Comparison of ENCODE assay signal across 26 cellular contexts in the genomic region with DNA sequence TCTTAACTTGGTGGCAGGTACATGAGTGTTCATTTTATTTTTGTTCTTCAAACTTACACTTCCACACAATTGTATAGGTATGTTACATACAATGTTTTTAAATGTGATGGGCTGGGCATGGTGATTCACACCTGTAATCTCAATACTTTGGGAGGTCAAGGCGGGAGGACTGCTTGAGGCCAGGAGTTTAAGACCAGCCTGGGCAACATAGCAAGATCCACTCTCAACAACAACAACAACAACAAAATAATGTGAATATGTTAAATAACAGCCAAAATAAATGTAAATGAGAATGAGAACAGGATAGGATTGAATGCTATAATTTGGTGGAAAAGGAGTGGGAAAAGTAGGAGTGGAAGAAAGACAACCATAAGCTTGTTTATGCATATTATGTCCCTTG. TPM values are rescaled to one million over a fixed set of nuclear protein-coding genes. Genes with fewer than 3 reads are reported as not detected.
A peak's percentile ranks its signal among the peaks of the same experiment; 100 is the strongest.
DNase-seq lines count a peak whose midpoint lies in the region; ATAC-seq, FAIRE-seq and TF ChIP-seq lines count a peak whose summit lies in the region.
"Had no signal": no experiment of that assay in that cellular context is flagged by ENCODE, and none has a peak within 500 bp of the region (broad histone marks: within the 10 kb centered on the region; RNA-seq: fewer than 3 reads in every experiment).

No MANE protein-coding gene starts in this region.

- DNase-seq in HepG2 (ENCODE audit: low spot score), result no peak
- no peak for DNase-seq in right lobe of liver
- no peak for DNase-seq in activated naive CD8-positive, alpha-beta T cell treated with anti-CD3 and anti-CD28 coated beads, Interleukin-2, amount 50 U/mL, for 24 hours
- DNase-seq in osteocyte (ENCODE audit: extremely low spot score, unreplicated experiment), result peak; percentile 6
- DNase-seq in NCI-H1105 treated with DMSO at 0.1 percent for 48 hours (lab: John Stamatoyannopoulos, UW), result no peak
- DNase-seq in SK-N-SH, result no peak
- DNase-seq: activated CD4-positive, CD25-positive, alpha-beta regulatory T cell treated with anti-CD3 and anti-CD28 coated beads, Interleukin-2, amount 50 U/mL, for 72 hours; activated CD8-positive, alpha-beta memory T cell treated with anti-CD3 and anti-CD28 coated beads, Interleukin-2, amount 50 U/mL, for 4 hours; activated naive CD4-positive, alpha-beta T cell treated with anti-CD3 and anti-CD28 coated beads, Interleukin-2, amount 50 U/mL, for 16 hours; GF-D8; H7; left ventricle myocardium superior; NCI-H1417; NCI-H524; stimulated activated CD4-positive, alpha-beta T cell treated with anti-CD3 and anti-CD28 coated beads, Interleukin-1b, Interleukin-23, amount 100 ng/mL, for 48 hours had no signal

- H3F3A ChIP-seq in OCI-LY1 (ENCODE audit: insufficient read depth, low read length) (peaks cover 3% of the 10 kb centered on the region; the same call in 1 of the 2 replicates), SK-N-SH (replicated peaks; ENCODE audit: insufficient read depth) (peaks cover 7% of the 10 kb centered on the region)

- TF ChIP-seq EP300 in HepG2 (IDR thresholded peaks at IDR 0.05; ENCODE audit: low read depth in 2 of 2, low read length in 2 of 2), result no peak
- no peak for TF ChIP-seq EP300 in HepG2 (CRISPR knock-in tag; IDR thresholded peaks at IDR 0.05; ENCODE audit: borderline replicate concordance)
- TF ChIP-seq EP300 in SK-N-SH (IDR thresholded peaks at IDR 0.05; ENCODE audit: borderline replicate concordance in 1 of 2, low read depth in 1 of 2, low read length in 1 of 2), result no peak

- H3K36me3 ChIP-seq in HepG2 (replicated peaks in 1 of 2; ENCODE audit: control insufficient read depth in 1 of 2, insufficient read depth in 2 of 2, low read length in 2 of 2) (no peaks in the 10 kb centered on the region), right lobe of liver (no peaks in the 10 kb centered on the region), OCI-LY1 (ENCODE audit: insufficient read depth, low read length) (peaks cover 12% of the 10 kb centered on the region), SK-N-SH (replicated peaks in 1 of 2; ENCODE audit: control insufficient read depth in 1 of 2, insufficient read depth in 2 of 2, low read length in 1 of 2) (no peaks in the 10 kb centered on the region)
- H3K36me3 ChIP-seq: neutrophil, thoracic aorta had no signal

- peaks cover 37% of the 10 kb centered on the region for H3K79me2 ChIP-seq in HepG2 (ENCODE audit: insufficient read depth, low read length)
- peaks cover 8% of the 10 kb centered on the region; the same call in 1 of the 2 replicates for H3K79me2 ChIP-seq in OCI-LY1 (ENCODE audit: insufficient read depth, low read length)
- peaks cover 18% of the 10 kb centered on the region; the same call in 1 of the 2 replicates for H3K79me2 ChIP-seq in SK-N-SH (ENCODE audit: insufficient read depth)

- H3K4me3 ChIP-seq in HepG2 (replicated peaks in 1 of 3; ENCODE audit: insufficient read depth in 1 of 3, low read depth in 2 of 3, low read length in 3 of 3) (no peak overlapping the region), right lobe of liver (no peak overlapping the region), OCI-LY1 (ENCODE audit: low read depth, low read length, poor library complexity, severe bottlenecking) (no peak overlapping the region), SK-N-SH (ENCODE audit: low read depth in 2 of 2, low read length in 1 of 2) (no peak overlapping the region)
- H3K4me3 ChIP-seq: hepatocyte, skin epidermis, thoracic aorta had no signal

- H3K9me2 ChIP-seq in OCI-LY1 (ENCODE audit: low read depth, low read length) (no peaks in the 10 kb centered on the region), SK-N-SH (no peaks in the 10 kb centered on the region)

- H3K4me2 ChIP-seq in HepG2 (ENCODE audit: low read depth, low read length), result no peak overlapping the region
- peak overlapping the region; percentile 55 for H3K4me2 ChIP-seq in OCI-LY1 (ENCODE audit: low read length)
- H3K4me2 ChIP-seq in SK-N-SH, result no peak overlapping the region
- H3K4me2 ChIP-seq: hepatocyte had no signal

- FAIRE-seq in HepG2 (lab: Jason Lieb, UNC), result no peak
- FAIRE-seq: frontal cortex, islet of Langerhans had no signal

- H2AFZ ChIP-seq in HepG2 (ENCODE audit: low read length) (no peak overlapping the region), OCI-LY1 (ENCODE audit: low read length) (no peak overlapping the region), SK-N-SH (ENCODE audit: low read depth) (no peak overlapping the region)
- H2AFZ ChIP-seq: hepatocyte had no signal

- H3K27me3 ChIP-seq in HepG2 (ENCODE audit: control insufficient read depth in 1 of 2, insufficient read depth in 2 of 2, low read length in 2 of 2), result no peaks in the 10 kb centered on the region; a peak in 1 of 5 replicates
- H3K27me3 ChIP-seq in right lobe of liver, result no peaks in the 10 kb centered on the region
- no peaks in the 10 kb centered on the region for H3K27me3 ChIP-seq in OCI-LY1 (ENCODE audit: insufficient read depth, low read length)
- no peaks in the 10 kb centered on the region for H3K27me3 ChIP-seq in SK-N-SH (ENCODE audit: insufficient read depth)
- H3K27me3 ChIP-seq: hepatocyte, neutrophil had no signal

- BruUV-seq in HepG2 (replicated peaks; lab: Mats Ljungman, UMichigan), result no TSS peak

- intact Hi-C loops in HepG2 (cut with micrococcal nuclease; ENCODE audit: unreplicated experiment), result loop anchor here (2.0 kb wide), 2 partner anchors 23 to 31 kb away; no protein-coding TSS in a partner anchor
- intact Hi-C loops in right lobe of liver (cut with DNase I), result no loop called here

- TF ChIP-seq POLR2A in HepG2 (IDR thresholded peaks at IDR 0.05; ENCODE audit: insufficient read depth in 1 of 2, low read depth in 2 of 2, low read length in 2 of 2) (no peak), right lobe of liver (IDR thresholded peaks at IDR 0.05) (no peak)

- in situ Hi-C loops in HepG2 (cut with HindIII; ENCODE audit: extremely low pct_ligation_motif_present, low pct_unique_long_range_greater_than_20kb), result loop anchor here (5.0 kb wide), 1 partner anchor 46 kb away; a partner anchor contains a TSS

- H3K9me3 Mint-ChIP-seq in activated naive CD8-positive, alpha-beta T cell treated with anti-CD3 and anti-CD28 coated beads, Interleukin-2, amount 50 U/mL, for 24 hours, result no peaks in the 10 kb centered on the region
- H3K9me3 Mint-ChIP-seq in osteocyte (ENCODE audit: unreplicated experiment), result no peaks in the 10 kb centered on the region
- H3K9me3 Mint-ChIP-seq: stimulated activated effector memory CD8-positive, alpha-beta T cell treated with anti-CD3 and anti-CD28 coated beads, Interleukin-12 subunit alpha, Interleukin-12 subunit beta, amount 100 ng/mL, for 72 hours had no signal

- H3K36me3 Mint-ChIP-seq in activated naive CD8-positive, alpha-beta T cell treated with anti-CD3 and anti-CD28 coated beads, Interleukin-2, amount 50 U/mL, for 24 hours (ENCODE audit: low read depth), result peaks cover 40% of the 10 kb centered on the region
- H3K36me3 Mint-ChIP-seq in osteocyte (ENCODE audit: unreplicated experiment), result no peaks in the 10 kb centered on the region

- H3K27ac ChIP-seq in HepG2 (ENCODE audit: extremely low read length, insufficient read depth, low read length) (peak overlapping the region; percentile 40), right lobe of liver (no peak overlapping the region), OCI-LY1 (ENCODE audit: low read depth, low read length, poor library complexity, severe bottlenecking) (peak overlapping the region; percentile 67), SK-N-SH (ENCODE audit: low read depth in 2 of 2, low read length in 1 of 2) (no peak overlapping the region)
- H3K27ac ChIP-seq: hepatocyte, neutrophil, skin epidermis, thoracic aorta had no signal

- H3K9ac ChIP-seq in HepG2 (ENCODE audit: insufficient read depth, low read depth, low read length), result no peak overlapping the region
- H3K9ac ChIP-seq in OCI-LY1 (ENCODE audit: low read length), result no peak overlapping the region
- no peak overlapping the region for H3K9ac ChIP-seq in SK-N-SH

- peak overlapping the region; percentile 24 for H3K4me3 Mint-ChIP-seq in activated naive CD8-positive, alpha-beta T cell treated with anti-CD3 and anti-CD28 coated beads, Interleukin-2, amount 50 U/mL, for 24 hours
- no peak overlapping the region for H3K4me3 Mint-ChIP-seq in osteocyte (ENCODE audit: unreplicated experiment)
- H3K4me3 Mint-ChIP-seq: stimulated activated effector memory CD8-positive, alpha-beta T cell treated with anti-CD3 and anti-CD28 coated beads, Interleukin-12 subunit alpha, Interleukin-12 subunit beta, amount 100 ng/mL, for 72 hours had no signal

- TF ChIP-seq RAD21 in HepG2 (CRISPR knock-in tag; IDR thresholded peaks at IDR 0.05), result no peak
- TF ChIP-seq RAD21 in SK-N-SH (IDR thresholded peaks at IDR 0.05; ENCODE audit: low read length), result no peak

- POLR2A ChIA-PET in HepG2 (lab: Yijun Ruan, JAX), result interaction anchor here (0.9 to 2.4 kb wide), 2 partner anchors 47 to 50 kb away, joined by 4 to 8 read pairs; no protein-coding TSS in a partner anchor
- POLR2A ChIA-PET in SK-N-SH (lab: Yijun Ruan, JAX), result no interaction called here

- H3K4me1 ChIP-seq in HepG2 (ENCODE audit: insufficient read depth, low read length) (peaks cover 76% of the 10 kb centered on the region), right lobe of liver (peaks cover 0 to 14% (median 5%) of the 10 kb centered on the region in 4 donors), OCI-LY1 (ENCODE audit: insufficient read depth, low read length, severe bottlenecking) (peaks cover 87% of the 10 kb centered on the region), SK-N-SH (ENCODE audit: control insufficient read depth in 1 of 2, insufficient read depth in 2 of 2, low read depth in 1 of 2, low read length in 1 of 2) (peaks cover 4 to 10% of the 10 kb centered on the region in 2 experiments; a peak in 2 of 4 replicates)

- peaks cover 79% of the 10 kb centered on the region for H3K4me1 Mint-ChIP-seq in activated naive CD8-positive, alpha-beta T cell treated with anti-CD3 and anti-CD28 coated beads, Interleukin-2, amount 50 U/mL, for 24 hours
- H3K4me1 Mint-ChIP-seq in osteocyte (ENCODE audit: unreplicated experiment), result peaks cover 9% of the 10 kb centered on the region

- no peak overlapping the region for H3K27ac Mint-ChIP-seq in activated naive CD8-positive, alpha-beta T cell treated with anti-CD3 and anti-CD28 coated beads, Interleukin-2, amount 50 U/mL, for 24 hours
- no peak overlapping the region for H3K27ac Mint-ChIP-seq in osteocyte (ENCODE audit: unreplicated experiment)
- H3K27ac Mint-ChIP-seq: stimulated activated effector memory CD8-positive, alpha-beta T cell treated with anti-CD3 and anti-CD28 coated beads, Interleukin-12 subunit alpha, Interleukin-12 subunit beta, amount 100 ng/mL, for 72 hours had no signal

- CTCF ChIA-PET in HepG2 (lab: Yijun Ruan, JAX; ENCODE audit: low intra/inter-chr PET ratio, low total read pairs) (no interaction called here), SK-N-SH (lab: Yijun Ruan, JAX) (interaction anchor here (1.3 kb wide), 2 partner anchors 9 to 31 kb away, joined by 3 to 5 read pairs; no protein-coding TSS in a partner anchor)

- 97% methylated on average over 1 of the region's 1 CpG for WGBS in HepG2 (ENCODE audit: low lambda C conversion rate)
- 89% methylated on average over 1 of the region's 1 CpG for WGBS in right lobe of liver (ENCODE audit: insufficient coverage, low coverage, low lambda C conversion rate, missing lambda C conversion rate)
- 100% methylated on average over 1 of the region's 1 CpG for WGBS in SK-N-SH (ENCODE audit: low lambda C conversion rate)

- H3K9me3 ChIP-seq in HepG2 (ENCODE audit: low read length), result no peaks in the 10 kb centered on the region
- H3K9me3 ChIP-seq in right lobe of liver, result no peaks in the 10 kb centered on the region
- H3K9me3 ChIP-seq in OCI-LY1 (ENCODE audit: low read length), result no peaks in the 10 kb centered on the region
- no peaks in the 10 kb centered on the region for H3K9me3 ChIP-seq in SK-N-SH
- H3K9me3 ChIP-seq: neutrophil, thoracic aorta had no signal

- TF ChIP-seq CTCF in HepG2 (CRISPR knock-in tag; IDR thresholded peaks at IDR 0.05) (no peak), right lobe of liver (IDR thresholded peaks at IDR 0.05) (no peak), OCI-LY1 (IDR thresholded peaks at IDR 0.05; ENCODE audit: low read length) (no peak), osteocyte (IDR thresholded peaks at IDR 0.05) (no peak), SK-N-SH (IDR thresholded peaks at IDR 0.05) (no peak)

- no peaks in the 10 kb centered on the region for H3K27me3 Mint-ChIP-seq in activated naive CD8-positive, alpha-beta T cell treated with anti-CD3 and anti-CD28 coated beads, Interleukin-2, amount 50 U/mL, for 24 hours
- no peaks in the 10 kb centered on the region for H3K27me3 Mint-ChIP-seq in osteocyte (ENCODE audit: unreplicated experiment)

- ATAC-seq in HepG2 (no peak), right lobe of liver (no peak), GM19035 (IDR thresholded peaks at IDR 0.05; ENCODE audit: unreplicated experiment) (no peak)
- ATAC-seq in activated naive CD8-positive, alpha-beta T cell treated with anti-CD3 and anti-CD28 coated beads, Interleukin-2, amount 50 U/mL, for 24 hours, result no peak
- ATAC-seq: esophagus mucosa; left ventricle myocardium superior; SK-N-SH treated with all-trans-retinoic acid at 6 μM for 48 hours; stimulated activated effector memory CD8-positive, alpha-beta T cell treated with anti-CD3 and anti-CD28 coated beads, Interleukin-12 subunit alpha, Interleukin-12 subunit beta, amount 100 ng/mL, for 72 hours had no signal

- no peaks in the 10 kb centered on the region for H4K20me1 ChIP-seq in HepG2 (ENCODE audit: insufficient read depth, low read length)
- no peaks in the 10 kb centered on the region for H4K20me1 ChIP-seq in OCI-LY1 (ENCODE audit: insufficient read depth, low read length)
- no peaks in the 10 kb centered on the region for H4K20me1 ChIP-seq in SK-N-SH (ENCODE audit: insufficient read depth)

RNA-seq across cellular contexts. Expression of a gene that starts 2.6 kb away (rescaled TPM):
- total RNA-seq in HepG2 (2016; rRNA removed; fragmentation: Illumina TruSeq; extraction: Trizol), result 52.9 and 53.2 TPM in 2 replicates
- 17.2 and 19.5 TPM in 2 replicates for total RNA-seq in HepG2 (2016; cell fraction: cytosol; rRNA removed; fragmentation: Illumina TruSeq; extraction: Trizol; ENCODE audit: low read depth)
- total RNA-seq in HepG2 (2016; cell fraction: insoluble cytoplasmic fraction; rRNA removed; fragmentation: Illumina TruSeq; extraction: Trizol), result 55.4 and 56.5 TPM in 2 replicates
- 25.5 and 27.7 TPM in 2 replicates for total RNA-seq in HepG2 (2016; cell fraction: membrane; rRNA removed; fragmentation: Illumina TruSeq; extraction: Trizol)
- 28.0 and 30.5 TPM in 2 replicates for total RNA-seq in HepG2 (2016; cell fraction: nucleus; rRNA removed; fragmentation: Illumina TruSeq; extraction: Trizol)
- polyA plus RNA-seq in HepG2 (2011; rRNA removed), result 42.7 and 43.5 TPM in 2 replicates
- 43.3 and 48.1 TPM in 2 replicates for polyA plus RNA-seq in HepG2 (2011; cell fraction: cytosol; rRNA removed)
- 9.6 and 20.1 TPM in 2 replicates for polyA plus RNA-seq in HepG2 (2011; cell fraction: nucleus; rRNA removed)
- polyA plus RNA-seq in HepG2 (2012), result 63.6 and 69.8 TPM in 2 replicates
- 16.5 and 23.5 TPM in 2 replicates for polyA plus RNA-seq in HepG2 (2016; cell fraction: cytosol; fragmentation: Illumina TruSeq; extraction: Trizol; ENCODE audit: low read depth)
- polyA plus RNA-seq in HepG2 (2016; cell fraction: insoluble cytoplasmic fraction; fragmentation: Illumina TruSeq; extraction: Trizol; ENCODE audit: low read depth), result 55.4 and 59.8 TPM in 2 replicates
- polyA plus RNA-seq in HepG2 (2016; cell fraction: membrane; fragmentation: Illumina TruSeq; extraction: Trizol; ENCODE audit: low read depth), result 23.1 and 25.4 TPM in 2 replicates
- polyA plus RNA-seq in HepG2 (2016; cell fraction: nucleus; fragmentation: Illumina TruSeq; extraction: Trizol; ENCODE audit: insufficient read depth, low read depth), result 58.1 and 59.0 TPM in 2 replicates
- polyA minus RNA-seq in HepG2 (2011; rRNA and poly(A)+ RNA removed; ENCODE audit: low replicate concordance), result 68.2 and 105 TPM in 2 replicates
- 19.2 and 19.6 TPM in 2 replicates for polyA minus RNA-seq in HepG2 (2011; cell fraction: cytosol; rRNA and poly(A)+ RNA removed)
- polyA minus RNA-seq in HepG2 (2011; cell fraction: nucleus; rRNA and poly(A)+ RNA removed), result 12.1 and 29.7 TPM in 2 replicates
- 10 to 100 TPM; 23.7 to 42.3 (median 33.1) TPM for total RNA-seq in right lobe of liver
- 26.4 and 28.3 TPM in 2 replicates for total RNA-seq in osteocyte
- 37.9 and 39.8 TPM in 2 replicates for polyA plus RNA-seq in SK-N-SH (2012; rRNA removed)
- polyA plus RNA-seq in SK-N-SH (2012; cell fraction: cytosol; rRNA removed), result 45.3 and 46.1 TPM in 2 replicates
- 20.5 and 24.4 TPM in 2 replicates for polyA plus RNA-seq in SK-N-SH (2012; cell fraction: nucleus; rRNA removed)

RNA-seq across cellular contexts. Expression of a gene that starts 47.8 kb away (rescaled TPM):
- total RNA-seq in HepG2 (2016; rRNA removed; fragmentation: Illumina TruSeq; extraction: Trizol) (7.6 and 15.9 TPM in 2 replicates), right lobe of liver (100 to 1,000 TPM in 1 of 6 experiments, 10 to 100 TPM in 5; 38.8 to 147 (median 46.9) TPM), osteocyte (34.5 and 35.9 TPM in 2 replicates)
- 8.0 and 9.2 TPM in 2 replicates for total RNA-seq in HepG2 (2016; cell fraction: cytosol; rRNA removed; fragmentation: Illumina TruSeq; extraction: Trizol; ENCODE audit: low read depth)
- 6.9 and 15.8 TPM in 2 replicates for total RNA-seq in HepG2 (2016; cell fraction: insoluble cytoplasmic fraction; rRNA removed; fragmentation: Illumina TruSeq; extraction: Trizol)
- total RNA-seq in HepG2 (2016; cell fraction: membrane; rRNA removed; fragmentation: Illumina TruSeq; extraction: Trizol), result 9.4 and 9.6 TPM in 2 replicates
- total RNA-seq in HepG2 (2016; cell fraction: nucleus; rRNA removed; fragmentation: Illumina TruSeq; extraction: Trizol), result 16.4 and 21.4 TPM in 2 replicates
- polyA plus RNA-seq in HepG2 (2011; rRNA removed) (49.6 and 60.7 TPM in 2 replicates), SK-N-SH (2012; rRNA removed) (16.1 and 16.4 TPM in 2 replicates)
- 30.7 and 32.4 TPM in 2 replicates for polyA plus RNA-seq in HepG2 (2011; cell fraction: cytosol; rRNA removed)
- polyA plus RNA-seq in HepG2 (2011; cell fraction: nucleus; rRNA removed), result 61.1 and 65.1 TPM in 2 replicates
- polyA plus RNA-seq in HepG2 (2012), result 13.9 and 22.1 TPM in 2 replicates
- polyA plus RNA-seq in HepG2 (2016; cell fraction: cytosol; fragmentation: Illumina TruSeq; extraction: Trizol; ENCODE audit: low read depth), result 1.4 and 1.8 TPM in 2 replicates
- 6.0 and 8.1 TPM in 2 replicates for polyA plus RNA-seq in HepG2 (2016; cell fraction: insoluble cytoplasmic fraction; fragmentation: Illumina TruSeq; extraction: Trizol; ENCODE audit: low read depth)
- polyA plus RNA-seq in HepG2 (2016; cell fraction: membrane; fragmentation: Illumina TruSeq; extraction: Trizol; ENCODE audit: low read depth), result 3.4 and 3.5 TPM in 2 replicates
- 38.0 and 39.0 TPM in 2 replicates for polyA plus RNA-seq in HepG2 (2016; cell fraction: nucleus; fragmentation: Illumina TruSeq; extraction: Trizol; ENCODE audit: insufficient read depth, low read depth)
- polyA minus RNA-seq in HepG2 (2011; rRNA and poly(A)+ RNA removed; ENCODE audit: low replicate concordance), result 54.4 and 98.2 TPM in 2 replicates
- 19.2 and 23.0 TPM in 2 replicates for polyA minus RNA-seq in HepG2 (2011; cell fraction: cytosol; rRNA and poly(A)+ RNA removed)
- polyA minus RNA-seq in HepG2 (2011; cell fraction: nucleus; rRNA and poly(A)+ RNA removed), result 30.3 and 37.8 TPM in 2 replicates
- 7.9 and 11.4 TPM in 2 replicates for polyA plus RNA-seq in SK-N-SH (2012; cell fraction: cytosol; rRNA removed)
- polyA plus RNA-seq in SK-N-SH (2012; cell fraction: nucleus; rRNA removed), result 28.8 and 28.9 TPM in 2 replicates

Comparison
In these comparisons a context has a peak if more than half of its experiments do, and no peak if none do; other contexts are left out.
1. H3K27ac ChIP-seq: peak in HepG2 (single experiment) and OCI-LY1 (single experiment); none in right lobe of liver (0 of 3) and SK-N-SH (0 of 2).